In genomic region chr6:113936093-113936934, GRCh38 we compare ENCODE assay signal across 9 cellular contexts. TPM values are rescaled to one million over a fixed set of nuclear protein-coding genes. Genes with fewer than 3 reads are reported as not detected.
A peak's percentile ranks its signal among the peaks of the same experiment; 100 is the strongest.
DNase-seq lines count a peak whose midpoint lies in the region; ATAC-seq and TF ChIP-seq lines count a peak whose summit lies in the region.
"Had no signal": no experiment of that assay in that cellular context is flagged by ENCODE, and none has a peak within 500 bp of the region (broad histone marks: within the 10 kb centered on the region; RNA-seq: fewer than 3 reads in every experiment).

No MANE protein-coding gene starts in this region.

- no peak for TF ChIP-seq POLR2A in spleen (IDR thresholded peaks at IDR 0.05)

- H3K36me3 ChIP-seq in ascending aorta = peaks cover 9 to 26% of the 10 kb centered on the region in 2 donors
- peaks cover 0 to 50% (median 28%) of the 10 kb centered on the region in 6 donors for H3K36me3 ChIP-seq in spleen

- peak; percentile 22 to 70 (median 48) for TF ChIP-seq CTCF in ascending aorta (IDR thresholded peaks at IDR 0.05)
- peak in 10 of 11 experiments; percentile 22 to 83 (median 77) for TF ChIP-seq CTCF in spleen (IDR thresholded peaks at IDR 0.05 in 8 of 11, conservative IDR thresholded peaks at IDR 0.05 in 3 of 11)

- intact Hi-C loops in ascending aorta (cut with DNase I) = no loop called here
- intact Hi-C loops in spleen (cut with DNase I; ENCODE audit: low total_unique reads) = no loop called here

- no peaks in the 10 kb centered on the region for H3K9me3 ChIP-seq in ascending aorta
- H3K9me3 ChIP-seq in spleen = peaks cover 0 to 8% (median 0%) of the 10 kb centered on the region in 8 donors

- DNase-seq in DMS53 treated with DMSO at 0.1 percent for 48 hours (lab: John Stamatoyannopoulos, UW; ENCODE audit: unreplicated experiment) (peak; percentile 52), NCI-H226 (peak; percentile 20), ascending aorta (ENCODE audit: low spot score in 2 of 2) (no peak), iPS DF 4.7 (ENCODE audit: extremely low read depth, low spot score) (peak; percentile 28), spleen (peak; percentile 54)

- H3K27ac ChIP-seq in ascending aorta (no peak overlapping the region), spleen (no peak overlapping the region)

- ATAC-seq in GM19455 (IDR thresholded peaks at IDR 0.05; ENCODE audit: unreplicated experiment) (peak; percentile 94), HG03432 (IDR thresholded peaks at IDR 0.05; ENCODE audit: unreplicated experiment) (peak; percentile 88)
- ATAC-seq in activated CD4-positive, CD25-positive, alpha-beta regulatory T cell treated with anti-CD3 and anti-CD28 coated beads, Interleukin-2, amount 50 U/mL, for 24 hours = no peak
- ATAC-seq: activated T-cell treated with anti-CD3 and anti-CD28 coated beads, Interleukin-2, amount 50 U/mL, for 72 hours had no signal

- H3K4me1 ChIP-seq in ascending aorta (no peaks in the 10 kb centered on the region), spleen (no peaks in the 10 kb centered on the region)

- H3K27me3 ChIP-seq in ascending aorta (no peaks in the 10 kb centered on the region), spleen (replicated peaks in 1 of 7) (no peaks in the 10 kb centered on the region)

- no peak overlapping the region for H3K4me3 ChIP-seq in ascending aorta
- H3K4me3 ChIP-seq in spleen = no peak overlapping the region

- 86 to 92% (median 90%) methylated on average over 6 of the region's 6 CpGs for WGBS in spleen, 5 donors

RNA-seq across cellular contexts. Expression of gene HDAC2, which starts 34.6 kb away (rescaled TPM):
- total RNA-seq in ascending aorta = 19.1 TPM
- 10 to 100 TPM; 47.9 to 62.7 (median 54.6) TPM for total RNA-seq in spleen
- polyA plus RNA-seq in spleen = 10 to 100 TPM; 42.7 to 52.7 (median 47.2) TPM

Comparison
In these comparisons a context has a peak if more than half of its experiments do, and no peak if none do; other contexts are left out.
1. DNase-seq: peak in DMS53 treated with DMSO at 0.1 percent for 48 hours (single experiment), NCI-H226 (single experiment), iPS DF 4.7 (single experiment) and spleen (single experiment); none in ascending aorta (0 of 2).
2. ATAC-seq: peak in GM19455 (single experiment) and HG03432 (single experiment); none in activated CD4-positive, CD25-positive, alpha-beta regulatory T cell treated with anti-CD3 and anti-CD28 coated beads, Interleukin-2, amount 50 U/mL, for 24 hours (0 of 2).